Comparison of ENCODE assay signal across 11 cellular contexts in the genomic region with DNA sequence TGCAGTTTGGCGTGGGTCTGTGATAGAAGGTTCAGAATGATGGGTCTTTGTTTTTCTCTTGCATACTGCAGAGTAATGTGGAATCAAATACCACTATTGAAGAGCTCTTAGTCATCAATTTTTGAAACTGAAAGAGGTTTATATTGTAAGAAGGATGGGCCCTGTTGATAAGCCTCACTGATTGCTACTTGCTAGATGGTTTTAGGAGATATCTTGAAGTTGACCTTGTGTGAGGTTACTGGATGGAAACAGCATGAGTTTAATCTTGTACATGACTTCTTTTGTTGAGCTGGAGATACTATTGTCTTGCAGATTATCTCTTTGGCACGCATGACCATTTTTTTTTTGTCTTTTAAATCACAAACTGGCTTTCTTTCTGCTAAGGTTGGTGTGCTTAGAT. TPM values are rescaled to one million over a fixed set of nuclear protein-coding genes. Genes with fewer than 3 reads are reported as not detected.
A peak's percentile ranks its signal among the peaks of the same experiment; 100 is the strongest.
DNase-seq lines count a peak whose midpoint lies in the region; ATAC-seq and TF ChIP-seq lines count a peak whose summit lies in the region.
"Had no signal": no experiment of that assay in that cellular context is flagged by ENCODE, and none has a peak within 500 bp of the region (broad histone marks: within the 10 kb centered on the region; RNA-seq: fewer than 3 reads in every experiment).

No MANE protein-coding gene starts in this region.

- peaks cover 60% of the 10 kb centered on the region for H3K4me1 ChIP-seq in GM23338 (ENCODE audit: insufficient read depth)
- H3K4me1 ChIP-seq in HUES6 (ENCODE audit: control insufficient read depth, insufficient read depth, low read length), result peaks cover 58% of the 10 kb centered on the region

- peaks cover 52% of the 10 kb centered on the region for H3K4me1 Mint-ChIP-seq in GM23338
- peaks cover 17% of the 10 kb centered on the region in 2 donors for H3K4me1 Mint-ChIP-seq in natural killer cell treated with Interleukin-12 subunit alpha and Interleukin-12 subunit beta and Interleukin-15 and Interleukin-18, amount 100 ng/mL, for 72 hours (ENCODE audit: low read depth in 2 of 2)

- H3K27ac ChIP-seq in GM23338 (ENCODE audit: low read depth), result peak overlapping the region; percentile 74
- H3K27ac ChIP-seq in HUES6 (ENCODE audit: low read depth, low read length), result peak overlapping the region; percentile 86
- H3K27ac ChIP-seq: heart right ventricle had no signal

- H3K36me3 ChIP-seq in GM23338 (ENCODE audit: insufficient read depth) (no peaks in the 10 kb centered on the region), HUES6 (ENCODE audit: control insufficient read depth, insufficient read depth, low read length) (peaks cover 3% of the 10 kb centered on the region; the same call in 1 of the 2 replicates)
- H3K36me3 ChIP-seq: heart right ventricle had no signal

- H3K36me3 Mint-ChIP-seq in GM23338 (ENCODE audit: low read depth), result peaks cover 4% of the 10 kb centered on the region; the same call in 1 of the 3 replicates
- no peaks in the 10 kb centered on the region for H3K36me3 Mint-ChIP-seq in natural killer cell treated with Interleukin-12 subunit alpha and Interleukin-12 subunit beta and Interleukin-15 and Interleukin-18, amount 100 ng/mL, for 72 hours

- peak overlapping the region; percentile 15 for H3K4me2 ChIP-seq in GM23338

- H4K20me1 ChIP-seq in GM23338 (replicated peaks; ENCODE audit: insufficient read depth), result no peaks in the 10 kb centered on the region

- peak; percentile 94 for ATAC-seq in GM18861 (IDR thresholded peaks at IDR 0.05; ENCODE audit: unreplicated experiment)
- ATAC-seq in GM23338, result peak; percentile 73
- no peak for ATAC-seq in left lobe of liver
- ATAC-seq in natural killer cell treated with Interleukin-12 subunit alpha and Interleukin-12 subunit beta and Interleukin-15 and Interleukin-18, amount 100 ng/mL, for 72 hours, result no peak
- ATAC-seq: heart right ventricle; stimulated activated naive B cell treated with anti-CD40 and anti-IgM and Interleukin-4, amounts not matched to agents 10 μg/mL and 1 μg/mL and 100 μg/mL, for 72 hours had no signal

- DNase-seq in GM23338 (ENCODE audit: low spot score) (peak; percentile 83), iPS DF 19.7 (ENCODE audit: low read depth, low spot score) (peak; percentile 65), HCEC 1CT (no peak), NCI-H1694 (lab: John Stamatoyannopoulos, UW) (no peak), left lobe of liver (ENCODE audit: low spot score) (no peak)
- DNase-seq in natural killer cell treated with Interleukin-12 subunit alpha and Interleukin-12 subunit beta and Interleukin-15 and Interleukin-18, amount 100 ng/mL, for 72 hours (ENCODE audit: low spot score), result no peak
- DNase-seq: heart right ventricle; MG63; stimulated activated naive B cell treated with anti-CD40 and anti-IgM and Interleukin-4, amounts not matched to agents 10 μg/mL and 1 μg/mL and 100 μg/mL, for 72 hours had no signal

- TF ChIP-seq CTCF in GM23338 (conservative IDR thresholded peaks at IDR 0.05; ENCODE audit: low read depth in 2 of 2), result no peak

- no peaks in the 10 kb centered on the region for H3K9me3 ChIP-seq in HUES6 (ENCODE audit: control insufficient read depth, insufficient read depth, low read depth, low read length)
- H3K9me3 ChIP-seq: heart right ventricle, MG63 had no signal

- H3K9me3 Mint-ChIP-seq in GM23338, result no peaks in the 10 kb centered on the region
- H3K9me3 Mint-ChIP-seq in natural killer cell treated with Interleukin-12 subunit alpha and Interleukin-12 subunit beta and Interleukin-15 and Interleukin-18, amount 100 ng/mL, for 72 hours, result no peaks in the 10 kb centered on the region
- H3K9me3 Mint-ChIP-seq: stimulated activated naive B cell treated with anti-CD40 and anti-IgM and Interleukin-4, amounts not matched to agents 10 μg/mL and 1 μg/mL and 100 μg/mL, for 72 hours had no signal

- H3K27me3 Mint-ChIP-seq in GM23338 (ENCODE audit: insufficient read depth, low read depth, poor library complexity), result peaks cover under 1% of the 10 kb centered on the region
- no peaks in the 10 kb centered on the region for H3K27me3 Mint-ChIP-seq in natural killer cell treated with Interleukin-12 subunit alpha and Interleukin-12 subunit beta and Interleukin-15 and Interleukin-18, amount 100 ng/mL, for 72 hours
- H3K27me3 Mint-ChIP-seq: stimulated activated naive B cell treated with anti-CD40 and anti-IgM and Interleukin-4, amounts not matched to agents 10 μg/mL and 1 μg/mL and 100 μg/mL, for 72 hours had no signal

- H3F3A ChIP-seq in GM23338 (replicated peaks; ENCODE audit: low read depth), result peaks cover 12% of the 10 kb centered on the region

- H3K27ac Mint-ChIP-seq in GM23338, result peak overlapping the region; percentile 94
- no peak overlapping the region for H3K27ac Mint-ChIP-seq in natural killer cell treated with Interleukin-12 subunit alpha and Interleukin-12 subunit beta and Interleukin-15 and Interleukin-18, amount 100 ng/mL, for 72 hours
- H3K27ac Mint-ChIP-seq: stimulated activated naive B cell treated with anti-CD40 and anti-IgM and Interleukin-4, amounts not matched to agents 10 μg/mL and 1 μg/mL and 100 μg/mL, for 72 hours had no signal

- H3K27me3 ChIP-seq in GM23338 (ENCODE audit: insufficient read depth), result no peaks in the 10 kb centered on the region
- no peaks in the 10 kb centered on the region for H3K27me3 ChIP-seq in HUES6 (ENCODE audit: control insufficient read depth, insufficient read depth, low read length)
- H3K27me3 ChIP-seq: heart right ventricle, MG63 had no signal

- H3K9ac ChIP-seq in HUES6 (ENCODE audit: low read length), result no peak overlapping the region

- H3K4me3 Mint-ChIP-seq in GM23338, result peak overlapping the region; percentile 38
- H3K4me3 Mint-ChIP-seq in natural killer cell treated with Interleukin-12 subunit alpha and Interleukin-12 subunit beta and Interleukin-15 and Interleukin-18, amount 100 ng/mL, for 72 hours, result no peak overlapping the region
- H3K4me3 Mint-ChIP-seq: stimulated activated naive B cell treated with anti-CD40 and anti-IgM and Interleukin-4, amounts not matched to agents 10 μg/mL and 1 μg/mL and 100 μg/mL, for 72 hours had no signal

- no peak overlapping the region for H2AFZ ChIP-seq in GM23338

- H3K79me2 ChIP-seq in GM23338 (replicated peaks; ENCODE audit: insufficient read depth), result peaks cover 93% of the 10 kb centered on the region

- H3K4me3 ChIP-seq in GM23338 (no peak overlapping the region), HUES6 (ENCODE audit: low read depth, low read length) (peak overlapping the region; percentile 16)
- H3K4me3 ChIP-seq: heart right ventricle, MG63 had no signal

- H3K9me2 ChIP-seq in GM23338 (ENCODE audit: insufficient read depth), result no peaks in the 10 kb centered on the region

TF ChIP-seq in GM23338, 12 proteins besides CTCF, POLR2A, EP300 and RAD21 (continues in another document):
- TF ChIP-seq JUNB (IDR thresholded peaks at IDR 0.05; ENCODE audit: unreplicated experiment) (no peak), CREB1 (CRISPR knock-in tag; IDR thresholded peaks at IDR 0.05; ENCODE audit: low read depth) (0 out of 2 replicates have a peak, but pooled peaks have one; percentile 10), EZH2 (IDR thresholded peaks at IDR 0.05; ENCODE audit: low read depth, unreplicated experiment) (no peak), ZNF331 (CRISPR knock-in tag; IDR thresholded peaks at IDR 0.05; ENCODE audit: low read depth) (no peak)

RNA-seq across cellular contexts. Expression of gene BICD1, which starts 13.8 kb away (rescaled TPM):
- 76.4 and 83.6 TPM in 2 replicates for total RNA-seq in GM23338 (2014; rRNA removed; shearing (Covaris generic))
- 46.3 and 59.3 TPM in 2 replicates for polyA plus RNA-seq in GM23338 (2016; fragmentation: Nextera tagmentation; extraction: Ambion mirVana)
- 0.91 TPM for total RNA-seq in left lobe of liver
- 10 to 100 TPM; 16.6 to 34.4 TPM for total RNA-seq in natural killer cell treated with Interleukin-12 subunit alpha and Interleukin-12 subunit beta and Interleukin-15 and Interleukin-18, amount 100 ng/mL, for 72 hours

Comparison
In these comparisons a context has a peak if more than half of its experiments do, and no peak if none do; other contexts are left out.
1. ATAC-seq: peak in GM18861 (single experiment) and GM23338 (single experiment); none in left lobe of liver (single experiment) and natural killer cell treated with Interleukin-12 subunit alpha and Interleukin-12 subunit beta and Interleukin-15 and Interleukin-18, amount 100 ng/mL, for 72 hours (0 of 2).
2. DNase-seq: peak in GM23338 (single experiment) and iPS DF 19.7 (single experiment); none in HCEC 1CT (single experiment), NCI-H1694 (single experiment), left lobe of liver (single experiment) and natural killer cell treated with Interleukin-12 subunit alpha and Interleukin-12 subunit beta and Interleukin-15 and Interleukin-18, amount 100 ng/mL, for 72 hours (single experiment).